Comparison of ENCODE assay signal across 9 cellular contexts in the genomic region with DNA sequence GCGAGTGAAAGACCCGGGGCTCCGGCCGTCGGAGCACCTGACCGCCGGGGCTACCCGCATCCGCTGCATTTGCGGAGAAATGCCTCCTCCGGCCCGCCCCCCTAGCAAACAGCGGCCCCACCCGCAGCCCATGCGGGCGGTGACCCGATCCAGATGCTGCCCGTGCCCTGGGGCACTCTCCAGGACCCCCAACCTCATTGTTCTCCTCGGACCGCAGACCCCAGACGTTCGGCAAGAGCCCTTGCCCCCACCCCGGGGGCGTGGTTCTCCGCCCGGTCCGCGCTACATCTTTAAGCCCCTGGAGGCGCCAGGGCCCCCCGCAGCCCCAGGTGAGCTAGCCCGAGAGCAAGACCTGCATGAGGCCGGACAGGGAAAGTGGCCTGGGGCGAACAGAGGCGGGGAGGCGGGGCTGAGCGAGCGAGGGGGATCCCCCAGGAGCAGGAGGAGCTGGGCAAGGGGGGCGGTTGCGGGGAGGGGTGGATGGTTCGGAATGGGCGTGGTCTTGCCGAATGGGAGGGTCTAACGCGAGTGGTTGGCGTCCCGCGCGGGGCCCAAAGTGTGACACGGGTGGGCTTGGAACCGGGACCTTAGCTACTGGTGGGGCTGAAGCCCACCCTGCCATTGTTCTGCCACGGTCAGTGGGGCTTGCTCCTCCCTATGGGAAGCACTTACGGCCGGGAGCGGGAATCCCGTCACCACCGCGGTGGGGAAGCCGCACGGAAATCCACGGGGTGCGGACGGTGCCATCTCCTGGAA. TPM values are rescaled to one million over a fixed set of nuclear protein-coding genes. Genes with fewer than 3 reads are reported as not detected.
DNase-seq lines count a peak whose midpoint lies in the region; ATAC-seq and TF ChIP-seq lines count a peak whose summit lies in the region.
"Had no signal": no experiment of that assay in that cellular context is flagged by ENCODE, and none has a peak within 500 bp of the region (broad histone marks: within the 10 kb centered on the region; RNA-seq: fewer than 3 reads in every experiment).

No MANE protein-coding gene starts in this region.

- peak overlapping the region; percentile 28 to 95 (median 86) for H3K27ac ChIP-seq in esophagus squamous epithelium

- intact Hi-C loops in esophagus squamous epithelium (cut with DNase I) = no loop called here

- H3K36me3 ChIP-seq in esophagus squamous epithelium = no peaks in the 10 kb centered on the region

- H3K27me3 ChIP-seq in esophagus squamous epithelium = peaks cover 3 to 80% (median 8%) of the 10 kb centered on the region in 4 donors

- peak; percentile 66 for DNase-seq in GM10266 (ENCODE audit: extremely low spot score)
- DNase-seq in activated CD8-positive, alpha-beta memory T cell treated with anti-CD3 and anti-CD28 coated beads for 24 hours = peak; percentile 78
- DNase-seq in esophagus squamous epithelium (lab: John Stamatoyannopoulos, UW) = no peak
- peak; percentile 49 for DNase-seq in stimulated activated CD4-positive, alpha-beta T cell treated with anti-CD3 and anti-CD28 coated beads, Interleukin-12 subunit alpha, Interleukin-12 subunit beta, amount 100 ng/mL, for 4 hours
- no peak for DNase-seq in DMS79 treated with DMSO at 0.1 percent for 48 hours (lab: John Stamatoyannopoulos, UW)
- DNase-seq in ureter (ENCODE audit: low spot score) = no peak

- 0 to 2% methylated on average over 9 to 12 of the region's 62 CpGs for WGBS in esophagus squamous epithelium, 2 donors

- no peak for TF ChIP-seq CTCF in GM10266 (IDR thresholded peaks at IDR 0.05; ENCODE audit: control insufficient read depth, insufficient read depth, low read depth, missing control alignments)
- peak in 1 of 6 experiments; percentile 3 for TF ChIP-seq CTCF in esophagus squamous epithelium (IDR thresholded peaks at IDR 0.05)

- peaks cover 28 to 71% (median 32%) of the 10 kb centered on the region in 3 donors for H3K4me1 ChIP-seq in esophagus squamous epithelium

- H3K9me3 ChIP-seq in esophagus squamous epithelium = no peaks in the 10 kb centered on the region

- no peak for ATAC-seq in HG03565 (IDR thresholded peaks at IDR 0.05; ENCODE audit: unreplicated experiment)
- ATAC-seq in HG03457 (IDR thresholded peaks at IDR 0.05; ENCODE audit: unreplicated experiment) = no peak

- TF ChIP-seq POLR2A in esophagus squamous epithelium (IDR thresholded peaks at IDR 0.05) = no peak

- peak overlapping the region; percentile 21 to 61 (median 38) for H3K4me3 ChIP-seq in esophagus squamous epithelium

RNA-seq across cellular contexts. Expression of a gene that starts 6.3 kb away (rescaled TPM):
- total RNA-seq in esophagus squamous epithelium (100 to 1,000 TPM in 3 of 4 donors, 10 to 100 TPM in 1; 35.8 to 305 (median 122) TPM), ureter (25.2 TPM)
- total RNA-seq: lung microvascular endothelial cell had no signal

RNA-seq across cellular contexts. Expression of a gene that starts 12.3 kb away (rescaled TPM):
- total RNA-seq in esophagus squamous epithelium (under 1 TPM in 2 of 4 donors, not detected in 2; 0.26 to 0.95 TPM), ureter (1.2 TPM)
- total RNA-seq: lung microvascular endothelial cell had no signal

RNA-seq across cellular contexts. Expression of a gene that starts 42.5 kb away (rescaled TPM):
- total RNA-seq in esophagus squamous epithelium = 10 to 100 TPM in 2 of 4 donors, 1 to 10 TPM in 2; 1.9 to 22.1 (median 9.4) TPM
- total RNA-seq in ureter = 9.8 TPM
- total RNA-seq: lung microvascular endothelial cell had no signal

RNA-seq across cellular contexts. Expression of a gene that starts 50.4 kb away (rescaled TPM):
- total RNA-seq in esophagus squamous epithelium (not detected), ureter (not detected)
- total RNA-seq: lung microvascular endothelial cell had no signal

RNA-seq across cellular contexts. Expression of a gene that starts 53.8 kb away (rescaled TPM):
- total RNA-seq in esophagus squamous epithelium (1 to 10 TPM; 3.2 to 9.2 (median 3.7) TPM), ureter (30.3 TPM)

Comparison
In these comparisons a context has a peak if more than half of its experiments do, and no peak if none do; other contexts are left out.
1. DNase-seq: peak in GM10266 (single experiment), activated CD8-positive, alpha-beta memory T cell treated with anti-CD3 and anti-CD28 coated beads for 24 hours (single experiment) and stimulated activated CD4-positive, alpha-beta T cell treated with anti-CD3 and anti-CD28 coated beads, Interleukin-12 subunit alpha, Interleukin-12 subunit beta, amount 100 ng/mL, for 4 hours (single experiment); none in esophagus squamous epithelium (single experiment), DMS79 treated with DMSO at 0.1 percent for 48 hours (single experiment) and ureter (single experiment).